In the genomic region with DNA sequence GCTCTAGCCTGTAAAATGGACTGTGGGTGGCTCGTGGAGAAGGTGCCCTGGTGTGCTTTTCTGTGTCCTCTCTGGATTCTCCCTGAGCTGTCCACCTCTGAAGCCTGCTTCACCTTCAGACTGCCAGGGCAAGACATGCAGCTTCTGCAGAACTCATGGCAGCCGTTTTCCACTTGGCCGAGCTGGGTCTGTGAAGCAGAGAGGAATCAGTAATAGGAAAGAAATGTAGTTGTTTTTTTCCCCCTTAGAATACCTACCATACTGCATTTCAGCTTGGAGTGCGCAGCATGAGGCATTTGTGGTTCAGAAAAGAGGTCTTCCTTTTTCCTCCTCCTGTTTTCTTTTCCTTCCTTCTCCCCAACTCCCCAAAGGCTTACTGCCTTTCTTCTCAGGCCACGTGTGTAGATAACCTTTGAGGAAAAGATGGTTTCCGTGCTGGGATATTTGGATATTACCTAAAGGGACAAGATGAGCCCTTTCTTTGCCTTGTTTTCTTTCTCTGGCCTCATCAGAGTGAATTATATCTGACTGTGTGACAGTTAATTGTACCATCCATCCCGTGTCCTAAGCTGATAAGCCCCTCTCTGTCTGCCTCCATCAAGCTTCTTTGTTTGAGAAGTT, we compare ENCODE assay signal across 8 cellular contexts. TPM values are rescaled to one million over a fixed set of nuclear protein-coding genes. Genes with fewer than 3 reads are reported as not detected.
DNase-seq lines count a peak whose midpoint lies in the region; ATAC-seq and TF ChIP-seq lines count a peak whose summit lies in the region.

No MANE protein-coding gene starts in this region.

- TF ChIP-seq CTCF in CD8-positive, alpha-beta T cell (IDR thresholded peaks at IDR 0.05), result no peak
- no peak for TF ChIP-seq CTCF in neural crest cell (conservative IDR thresholded peaks at IDR 0.05)

- peak overlapping the region; percentile 88 for H3K27ac Mint-ChIP-seq in CD8-positive, alpha-beta T cell
- H3K27ac Mint-ChIP-seq in central memory CD8-positive, alpha-beta T cell (ENCODE audit: low read depth), result peak overlapping the region; percentile 65
- H3K27ac Mint-ChIP-seq in neural crest cell (ENCODE audit: unreplicated experiment), result peak overlapping the region; percentile 93

- H3K9me3 ChIP-seq in CD8-positive, alpha-beta T cell (ENCODE audit: low read length), result no peaks in the 10 kb centered on the region
- no peaks in the 10 kb centered on the region for H3K9me3 ChIP-seq in KOPT-K1 (ENCODE audit: insufficient read depth, low read length, poor library complexity, severe bottlenecking)

- DNase-seq in CD8-positive, alpha-beta T cell, result no peak
- DNase-seq in central memory CD8-positive, alpha-beta T cell (ENCODE audit: low spot score in 2 of 2), result no peak
- DNase-seq in neural crest cell (ENCODE audit: low read depth, low spot score), result no peak
- no peak for DNase-seq in NCI-H69 (lab: John Stamatoyannopoulos, UW)
- DNase-seq in NCI-H526 treated with DMSO at 0.1 percent for 48 hours (lab: John Stamatoyannopoulos, UW), result no peak
- no peak for DNase-seq in NCI-H226

- peaks cover 33% of the 10 kb centered on the region for H3K4me1 ChIP-seq in CD8-positive, alpha-beta T cell (ENCODE audit: insufficient read depth, low read length)

- H3K36me3 Mint-ChIP-seq in CD8-positive, alpha-beta T cell, result no peaks in the 10 kb centered on the region
- peaks cover 8% of the 10 kb centered on the region for H3K36me3 Mint-ChIP-seq in central memory CD8-positive, alpha-beta T cell (ENCODE audit: insufficient read depth)
- H3K36me3 Mint-ChIP-seq in neural crest cell (ENCODE audit: low read depth), result no peaks in the 10 kb centered on the region

- ATAC-seq in CD8-positive, alpha-beta T cell, result no peak
- ATAC-seq in central memory CD8-positive, alpha-beta T cell (replicated peaks; ENCODE audit: extremely low read depth, poor library complexity, severe bottlenecking), result no peak
- no peak for ATAC-seq in HG02678 (IDR thresholded peaks at IDR 0.05; ENCODE audit: unreplicated experiment)

- H3K4me1 Mint-ChIP-seq in CD8-positive, alpha-beta T cell (ENCODE audit: low read depth), result peaks cover 78% of the 10 kb centered on the region
- peaks cover 66% of the 10 kb centered on the region for H3K4me1 Mint-ChIP-seq in central memory CD8-positive, alpha-beta T cell
- peaks cover 72% of the 10 kb centered on the region for H3K4me1 Mint-ChIP-seq in neural crest cell

- intact Hi-C loops in CD8-positive, alpha-beta T cell (cut with DNase I, micrococcal nuclease), result loop anchor here in 1 of 2 experiments (2.0 to 10.0 kb wide), 2 partner anchors 16 to 248 kb away; no protein-coding TSS in a partner anchor

- H3K36me3 ChIP-seq in CD8-positive, alpha-beta T cell (ENCODE audit: insufficient read depth, low read length), result no peaks in the 10 kb centered on the region
- H3K36me3 ChIP-seq in KOPT-K1 (ENCODE audit: insufficient read depth, low read length), result no peaks in the 10 kb centered on the region

- no peaks in the 10 kb centered on the region for H3K27me3 Mint-ChIP-seq in CD8-positive, alpha-beta T cell (ENCODE audit: low read depth)
- H3K27me3 Mint-ChIP-seq in central memory CD8-positive, alpha-beta T cell, result no peaks in the 10 kb centered on the region
- no peaks in the 10 kb centered on the region for H3K27me3 Mint-ChIP-seq in neural crest cell (ENCODE audit: low read depth)

- POLR2A ChIA-PET in CD8-positive, alpha-beta T cell (lab: Charles Lee), result interaction anchor here (0.9 to 1.8 kb wide), 2 partner anchors 38 to 60 kb away, joined by 3 to 5 read pairs; no protein-coding TSS in a partner anchor

- H3K9me3 Mint-ChIP-seq in CD8-positive, alpha-beta T cell, result no peaks in the 10 kb centered on the region
- no peaks in the 10 kb centered on the region for H3K9me3 Mint-ChIP-seq in central memory CD8-positive, alpha-beta T cell
- no peaks in the 10 kb centered on the region for H3K9me3 Mint-ChIP-seq in neural crest cell

- H3K27me3 ChIP-seq in CD8-positive, alpha-beta T cell (ENCODE audit: insufficient read depth, low read length), result no peaks in the 10 kb centered on the region

- no peak overlapping the region for H3K27ac ChIP-seq in CD8-positive, alpha-beta T cell (ENCODE audit: low read depth, low read length)
- H3K27ac ChIP-seq in KOPT-K1 (ENCODE audit: low read depth, low read length, poor library complexity, severe bottlenecking), result peak overlapping the region; percentile 61

- peak overlapping the region; percentile 70 for H3K4me3 Mint-ChIP-seq in CD8-positive, alpha-beta T cell
- H3K4me3 Mint-ChIP-seq in central memory CD8-positive, alpha-beta T cell, result peak overlapping the region; percentile 34
- H3K4me3 Mint-ChIP-seq in neural crest cell, result peak overlapping the region; percentile 9

- H3K4me3 ChIP-seq in CD8-positive, alpha-beta T cell (ENCODE audit: low read depth, low read length), result no peak overlapping the region

- CTCF ChIA-PET in CD8-positive, alpha-beta T cell (lab: Charles Lee), result interaction anchor here (0.7 to 1.8 kb wide), 5 partner anchors 9 to 129 kb away, joined by 3 to 6 read pairs (median 4); no protein-coding TSS in a partner anchor

RNA-seq across cellular contexts. Expression of gene RREB1, which starts 39.4 kb away (rescaled TPM):
- 10 to 100 TPM; 47.1 to 52.4 TPM for total RNA-seq in CD8-positive, alpha-beta T cell
- total RNA-seq in neural crest cell, result 28.3 TPM in 2 replicates

Comparison
In these comparisons a context has a peak if more than half of its experiments do, and no peak if none do; other contexts are left out.
1. H3K4me3 Mint-ChIP-seq: peak in every context shown above with its lines; median percentile 70 in CD8-positive, alpha-beta T cell; 34 in central memory CD8-positive, alpha-beta T cell; 9 in neural crest cell.